In the genomic region with DNA sequence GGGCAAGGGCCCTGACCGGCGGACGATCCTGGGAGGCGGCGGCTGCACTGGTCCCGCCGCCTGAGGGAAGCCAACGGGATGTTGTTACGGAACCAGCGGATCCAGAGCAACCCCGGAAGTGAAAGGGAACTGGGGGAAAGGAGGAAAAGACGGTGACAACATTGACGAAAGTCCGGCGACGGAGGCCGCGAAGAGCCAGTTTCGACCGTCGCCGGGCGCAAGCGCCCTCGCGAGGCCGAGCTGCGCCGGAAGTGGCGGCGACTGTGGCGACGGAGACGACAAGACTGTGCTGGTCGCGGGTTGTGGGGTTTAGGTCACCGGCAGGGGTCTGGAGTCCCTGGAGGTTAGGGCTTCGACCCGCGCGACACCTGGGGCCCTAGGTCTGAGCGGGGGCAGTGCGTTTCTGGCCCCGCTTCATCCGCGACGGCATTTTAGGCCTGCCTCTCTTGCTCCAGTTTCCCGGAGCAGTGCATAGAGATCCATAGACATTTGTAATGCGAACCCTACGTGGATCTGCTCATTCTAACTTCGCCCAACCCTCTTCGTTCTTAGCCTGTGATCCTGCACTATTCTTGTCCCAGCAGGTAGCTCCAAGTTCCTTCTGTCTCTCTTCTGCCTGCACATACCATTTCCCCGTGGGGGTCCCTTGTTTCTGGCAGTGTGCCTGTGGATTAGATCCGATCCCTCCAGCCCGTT, we compare ENCODE assay signal across 1 cellular context.
TF ChIP-seq lines count a peak whose summit lies in the region.

Gene BOD1L1, minus strand, starts transcription at position 120 of the 696 bp plus-strand sequence. CDS start 138 bp downstream, outside the sequence.

TF ChIP-seq in HEK293, 187 proteins besides CTCF, POLR2A, EP300 and RAD21 (continued from another document):
- TF ChIP-seq TSHZ1 (tag by site-specific recombination; IDR thresholded peaks at IDR 0.05; ENCODE audit: borderline replicate concordance) (no peak), ZNF184 (tag by site-specific recombination; IDR thresholded peaks at IDR 0.05) (no peak), PRDM10 (tag by site-specific recombination; IDR thresholded peaks at IDR 0.05) (peak; percentile 73)
TF ChIP-seq in HEK293: peak in this region for 46.
